ENCODE assay signal across 5 cellular contexts in genomic region chr2:145422576-145422975, GRCh38.
"Had no signal": no experiment of that assay in that cellular context is flagged by ENCODE, and none has a peak within 500 bp of the region (broad histone marks: within the 10 kb centered on the region; RNA-seq: fewer than 3 reads in every experiment).

No MANE protein-coding gene starts in this region.

- H3K4me3 Mint-ChIP-seq: GM23338, H9, HFFc6 had no signal

- DNase-seq: H9, KBM-7 had no signal

- H3K27ac ChIP-seq: HL-60 had no signal

- ATAC-seq: GM23338 had no signal

- H3K4me2 ChIP-seq: GM23338 had no signal

- H3K4me3 ChIP-seq: GM23338 had no signal

- H3K27ac Mint-ChIP-seq: GM23338, H9, HFFc6 had no signal

- H3K4me1 Mint-ChIP-seq: GM23338 had no signal

- H2AFZ ChIP-seq: GM23338 had no signal
